Comparison of ENCODE assay signal across 1 cellular context in the genomic region with DNA sequence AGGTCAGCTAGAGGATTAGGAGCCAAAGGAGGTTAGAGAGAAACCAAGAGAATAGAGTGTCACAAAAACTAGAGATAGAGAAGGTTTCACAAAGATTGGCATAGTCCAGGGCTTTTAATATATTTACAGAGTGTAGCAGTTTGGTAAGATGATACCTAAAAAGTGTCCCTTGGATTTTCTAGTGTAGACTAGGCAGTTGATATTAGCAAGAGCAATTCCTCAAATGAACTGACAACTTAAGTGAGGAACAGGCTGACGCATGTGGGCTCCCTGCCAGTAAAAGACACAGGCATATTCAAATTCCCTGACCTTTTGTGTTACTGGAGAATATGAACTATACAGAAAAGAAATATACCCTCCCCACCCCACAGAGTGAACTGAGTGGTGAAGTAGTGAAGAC.
A peak's percentile ranks its signal among the peaks of the same experiment; 100 is the strongest.
TF ChIP-seq lines count a peak whose summit lies in the region.

No MANE protein-coding gene starts in this region.

TF ChIP-seq in HEK293, 187 proteins besides CTCF, POLR2A, EP300 and RAD21 (continued from another document):
- TF ChIP-seq, protein P1, sequence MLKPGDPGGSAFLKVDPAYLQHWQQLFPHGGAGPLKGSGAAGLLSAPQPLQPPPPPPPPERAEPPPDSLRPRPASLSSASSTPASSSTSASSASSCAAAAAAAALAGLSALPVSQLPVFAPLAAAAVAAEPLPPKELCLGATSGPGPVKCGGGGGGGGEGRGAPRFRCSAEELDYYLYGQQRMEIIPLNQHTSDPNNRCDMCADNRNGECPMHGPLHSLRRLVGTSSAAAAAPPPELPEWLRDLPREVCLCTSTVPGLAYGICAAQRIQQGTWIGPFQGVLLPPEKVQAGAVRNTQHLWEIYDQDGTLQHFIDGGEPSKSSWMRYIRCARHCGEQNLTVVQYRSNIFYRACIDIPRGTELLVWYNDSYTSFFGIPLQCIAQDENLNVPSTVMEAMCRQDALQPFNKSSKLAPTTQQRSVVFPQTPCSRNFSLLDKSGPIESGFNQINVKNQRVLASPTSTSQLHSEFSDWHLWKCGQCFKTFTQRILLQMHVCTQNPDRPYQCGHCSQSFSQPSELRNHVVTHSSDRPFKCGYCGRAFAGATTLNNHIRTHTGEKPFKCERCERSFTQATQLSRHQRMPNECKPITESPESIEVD (tag by site-specific recombination; IDR thresholded peaks at IDR 0.05), result peak; percentile 87
- TF ChIP-seq SETDB1 (IDR thresholded peaks at IDR 0.05; ENCODE audit: insufficient read length, low read length) (peak; percentile 51), ZNF24 (tag by site-specific recombination; IDR thresholded peaks at IDR 0.05) (peak; percentile 60; the same call in 1 of the 2 replicates), MZF1 (tag by site-specific recombination; IDR thresholded peaks at IDR 0.05; ENCODE audit: borderline replicate concordance) (peak; percentile 78), KLF16 (tag by site-specific recombination; IDR thresholded peaks at IDR 0.05) (no peak), ZNF596 (tag by site-specific recombination; IDR thresholded peaks at IDR 0.05) (peak; percentile 59; the same call in 1 of the 2 replicates), KLF10 (tag by site-specific recombination; IDR thresholded peaks at IDR 0.05) (peak; percentile 56; the same call in 1 of the 2 replicates), MYNN (tag by site-specific recombination; IDR thresholded peaks at IDR 0.05; ENCODE audit: borderline replicate concordance) (peak; percentile 93), IKZF3 (tag by site-specific recombination; IDR thresholded peaks at IDR 0.05) (0 out of 2 replicates have a peak, but pooled peaks have one; percentile 27), ZNF10 (tag by site-specific recombination; IDR thresholded peaks at IDR 0.05) (0 out of 2 replicates have a peak, but pooled peaks have one; percentile 42), ZNF692 (tag by site-specific recombination; IDR thresholded peaks at IDR 0.05) (peak; percentile 54; the same call in 1 of the 2 replicates), ZNF629 (tag by site-specific recombination; IDR thresholded peaks at IDR 0.05) (peak; percentile 72), TRIM28 (IDR thresholded peaks at IDR 0.05; ENCODE audit: borderline replicate concordance, low read length) (peak; percentile 94; the same call in 1 of the 2 replicates), AEBP2 (tag by site-specific recombination; IDR thresholded peaks at IDR 0.05; ENCODE audit: borderline replicate concordance) (no peak), ZNF248 (tag by site-specific recombination; IDR thresholded peaks at IDR 0.05) (no peak)
- TF ChIP-seq, protein P2, sequence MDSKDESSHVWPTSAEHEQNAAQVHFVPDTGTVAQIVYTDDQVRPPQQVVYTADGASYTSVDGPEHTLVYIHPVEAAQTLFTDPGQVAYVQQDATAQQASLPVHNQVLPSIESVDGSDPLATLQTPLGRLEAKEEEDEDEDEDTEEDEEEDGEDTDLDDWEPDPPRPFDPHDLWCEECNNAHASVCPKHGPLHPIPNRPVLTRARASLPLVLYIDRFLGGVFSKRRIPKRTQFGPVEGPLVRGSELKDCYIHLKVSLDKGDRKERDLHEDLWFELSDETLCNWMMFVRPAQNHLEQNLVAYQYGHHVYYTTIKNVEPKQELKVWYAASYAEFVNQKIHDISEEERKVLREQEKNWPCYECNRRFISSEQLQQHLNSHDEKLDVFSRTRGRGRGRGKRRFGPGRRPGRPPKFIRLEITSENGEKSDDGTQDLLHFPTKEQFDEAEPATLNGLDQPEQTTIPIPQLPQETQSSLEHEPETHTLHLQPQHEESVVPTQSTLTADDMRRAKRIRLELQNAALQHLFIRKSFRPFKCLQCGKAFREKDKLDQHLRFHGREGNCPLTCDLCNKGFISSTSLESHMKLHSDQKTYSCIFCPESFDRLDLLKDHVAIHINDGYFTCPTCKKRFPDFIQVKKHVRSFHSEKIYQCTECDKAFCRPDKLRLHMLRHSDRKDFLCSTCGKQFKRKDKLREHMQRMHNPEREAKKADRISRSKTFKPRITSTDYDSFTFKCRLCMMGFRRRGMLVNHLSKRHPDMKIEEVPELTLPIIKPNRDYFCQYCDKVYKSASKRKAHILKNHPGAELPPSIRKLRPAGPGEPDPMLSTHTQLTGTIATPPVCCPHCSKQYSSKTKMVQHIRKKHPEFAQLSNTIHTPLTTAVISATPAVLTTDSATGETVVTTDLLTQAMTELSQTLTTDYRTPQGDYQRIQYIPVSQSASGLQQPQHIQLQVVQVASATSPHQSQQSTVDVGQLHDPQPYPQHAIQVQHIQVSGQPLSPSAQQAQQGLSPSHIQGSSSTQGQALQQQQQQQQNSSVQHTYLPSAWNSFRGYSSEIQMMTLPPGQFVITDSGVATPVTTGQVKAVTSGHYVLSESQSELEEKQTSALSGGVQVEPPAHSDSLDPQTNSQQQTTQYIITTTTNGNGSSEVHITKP (tag by site-specific recombination; IDR thresholded peaks at IDR 0.05), result peak; percentile 68
- TF ChIP-seq, protein P3, sequence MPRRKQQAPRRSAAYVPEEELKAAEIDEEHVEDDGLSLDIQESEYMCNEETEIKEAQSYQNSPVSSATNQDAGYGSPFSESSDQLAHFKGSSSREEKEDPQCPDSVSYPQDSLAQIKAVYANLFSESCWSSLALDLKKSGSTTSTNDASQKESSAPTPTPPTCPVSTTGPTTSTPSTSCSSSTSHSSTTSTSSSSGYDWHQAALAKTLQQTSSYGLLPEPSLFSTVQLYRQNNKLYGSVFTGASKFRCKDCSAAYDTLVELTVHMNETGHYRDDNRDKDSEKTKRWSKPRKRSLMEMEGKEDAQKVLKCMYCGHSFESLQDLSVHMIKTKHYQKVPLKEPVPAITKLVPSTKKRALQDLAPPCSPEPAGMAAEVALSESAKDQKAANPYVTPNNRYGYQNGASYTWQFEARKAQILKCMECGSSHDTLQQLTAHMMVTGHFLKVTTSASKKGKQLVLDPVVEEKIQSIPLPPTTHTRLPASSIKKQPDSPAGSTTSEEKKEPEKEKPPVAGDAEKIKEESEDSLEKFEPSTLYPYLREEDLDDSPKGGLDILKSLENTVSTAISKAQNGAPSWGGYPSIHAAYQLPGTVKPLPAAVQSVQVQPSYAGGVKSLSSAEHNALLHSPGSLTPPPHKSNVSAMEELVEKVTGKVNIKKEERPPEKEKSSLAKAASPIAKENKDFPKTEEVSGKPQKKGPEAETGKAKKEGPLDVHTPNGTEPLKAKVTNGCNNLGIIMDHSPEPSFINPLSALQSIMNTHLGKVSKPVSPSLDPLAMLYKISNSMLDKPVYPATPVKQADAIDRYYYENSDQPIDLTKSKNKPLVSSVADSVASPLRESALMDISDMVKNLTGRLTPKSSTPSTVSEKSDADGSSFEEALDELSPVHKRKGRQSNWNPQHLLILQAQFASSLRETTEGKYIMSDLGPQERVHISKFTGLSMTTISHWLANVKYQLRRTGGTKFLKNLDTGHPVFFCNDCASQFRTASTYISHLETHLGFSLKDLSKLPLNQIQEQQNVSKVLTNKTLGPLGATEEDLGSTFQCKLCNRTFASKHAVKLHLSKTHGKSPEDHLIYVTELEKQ (tag by site-specific recombination; IDR thresholded peaks at IDR 0.05; ENCODE audit: borderline replicate concordance), result peak; percentile 76; the same call in 1 of the 2 replicates
- TF ChIP-seq, protein P4, sequence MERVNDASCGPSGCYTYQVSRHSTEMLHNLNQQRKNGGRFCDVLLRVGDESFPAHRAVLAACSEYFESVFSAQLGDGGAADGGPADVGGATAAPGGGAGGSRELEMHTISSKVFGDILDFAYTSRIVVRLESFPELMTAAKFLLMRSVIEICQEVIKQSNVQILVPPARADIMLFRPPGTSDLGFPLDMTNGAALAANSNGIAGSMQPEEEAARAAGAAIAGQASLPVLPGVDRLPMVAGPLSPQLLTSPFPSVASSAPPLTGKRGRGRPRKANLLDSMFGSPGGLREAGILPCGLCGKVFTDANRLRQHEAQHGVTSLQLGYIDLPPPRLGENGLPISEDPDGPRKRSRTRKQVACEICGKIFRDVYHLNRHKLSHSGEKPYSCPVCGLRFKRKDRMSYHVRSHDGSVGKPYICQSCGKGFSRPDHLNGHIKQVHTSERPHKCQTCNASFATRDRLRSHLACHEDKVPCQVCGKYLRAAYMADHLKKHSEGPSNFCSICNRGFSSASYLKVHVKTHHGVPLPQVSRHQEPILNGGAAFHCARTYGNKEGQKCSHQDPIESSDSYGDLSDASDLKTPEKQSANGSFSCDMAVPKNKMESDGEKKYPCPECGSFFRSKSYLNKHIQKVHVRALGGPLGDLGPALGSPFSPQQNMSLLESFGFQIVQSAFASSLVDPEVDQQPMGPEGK (tag by site-specific recombination; IDR thresholded peaks at IDR 0.05), result 0 out of 2 replicates have a peak, but pooled peaks have one; percentile 36
